In the genomic region with DNA sequence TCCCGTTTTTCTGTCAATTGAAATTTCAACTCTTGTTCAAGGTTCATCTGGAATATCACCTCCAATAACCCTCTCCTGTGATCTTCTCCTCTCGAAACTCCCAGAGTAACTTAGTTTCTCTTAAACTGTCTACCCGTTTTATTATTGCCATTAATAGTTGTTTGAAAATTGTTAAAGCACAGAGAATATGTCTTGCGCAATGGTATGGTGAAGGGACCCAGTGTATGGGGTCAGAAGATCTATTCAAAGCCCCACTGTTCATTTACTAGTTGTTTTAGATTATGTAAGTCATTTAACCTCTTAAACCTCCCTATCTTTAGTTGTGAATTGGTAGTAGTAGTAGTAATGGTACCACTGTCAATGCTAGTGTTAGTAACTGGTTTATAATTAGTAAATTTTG, we compare ENCODE assay signal across 26 cellular contexts. TPM values are rescaled to one million over a fixed set of nuclear protein-coding genes. Genes with fewer than 3 reads are reported as not detected.
DNase-seq lines count a peak whose midpoint lies in the region; ATAC-seq, FAIRE-seq and TF ChIP-seq lines count a peak whose summit lies in the region.
"Had no signal": no experiment of that assay in that cellular context is flagged by ENCODE, and none has a peak within 500 bp of the region (broad histone marks: within the 10 kb centered on the region; RNA-seq: fewer than 3 reads in every experiment).

No MANE protein-coding gene starts in this region.

- H3K36me3 ChIP-seq in HepG2 (replicated peaks in 1 of 2; ENCODE audit: control insufficient read depth in 1 of 2, insufficient read depth in 2 of 2, low read length in 2 of 2) (no peaks in the 10 kb centered on the region), right lobe of liver (no peaks in the 10 kb centered on the region), IMR-90 (ENCODE audit: control insufficient read depth, insufficient read depth, low read length) (no peaks in the 10 kb centered on the region), K562 (ENCODE audit: control insufficient read depth, insufficient read depth, low read length) (no peaks in the 10 kb centered on the region), mesenchymal stem cell (ENCODE audit: control insufficient read depth in 1 of 2, insufficient read depth in 2 of 2, low read depth in 1 of 2, low read length in 2 of 2) (no peaks in the 10 kb centered on the region)
- H3K36me3 ChIP-seq: BE2C, BLaER1 had no signal

- H3K9me3 ChIP-seq in HepG2 (ENCODE audit: low read length), result no peaks in the 10 kb centered on the region
- H3K9me3 ChIP-seq in right lobe of liver, result no peaks in the 10 kb centered on the region
- no peaks in the 10 kb centered on the region for H3K9me3 ChIP-seq in IMR-90 (ENCODE audit: control insufficient read depth, insufficient read depth, low read length)
- no peaks in the 10 kb centered on the region for H3K9me3 ChIP-seq in K562 (replicated peaks; ENCODE audit: control insufficient read depth, insufficient read depth, low read depth, low read length)
- H3K9me3 ChIP-seq in mesenchymal stem cell (ENCODE audit: control insufficient read depth, low read length), result no peaks in the 10 kb centered on the region
- H3K9me3 ChIP-seq: BE2C, BLaER1 had no signal

- no peak overlapping the region for H3K4ac ChIP-seq in IMR-90 (ENCODE audit: low read depth, low read length)
- H3K4ac ChIP-seq in mesenchymal stem cell (ENCODE audit: low read depth in 1 of 2, low read length in 2 of 2), result no peak overlapping the region

- H4K5ac ChIP-seq in IMR-90 (ENCODE audit: low read depth, low read length), result no peak overlapping the region

- TF ChIP-seq CTCF in HepG2 (CRISPR knock-in tag; IDR thresholded peaks at IDR 0.05) (no peak), right lobe of liver (IDR thresholded peaks at IDR 0.05) (no peak), IMR-90 (conservative IDR thresholded peaks at IDR 0.05; ENCODE audit: low read depth, low read length) (no peak), K562 (IDR thresholded peaks at IDR 0.05 in 2 of 3, conservative IDR thresholded peaks at IDR 0.05 in 1 of 3; ENCODE audit: insufficient read depth in 2 of 3, low read depth in 1 of 3, low read length in 3 of 3) (no peak)

- TF ChIP-seq RAD21 in HepG2 (CRISPR knock-in tag; IDR thresholded peaks at IDR 0.05) (no peak), IMR-90 (IDR thresholded peaks at IDR 0.05; ENCODE audit: low read length) (no peak), K562 (CRISPR knock-in tag; conservative IDR thresholded peaks at IDR 0.05 in 1 of 2, IDR thresholded peaks at IDR 0.05 in 1 of 2) (no peak)

- no peak for TF ChIP-seq EP300 in HepG2 (IDR thresholded peaks at IDR 0.05; ENCODE audit: low read depth in 2 of 2, low read length in 2 of 2)
- TF ChIP-seq EP300 in HepG2 (CRISPR knock-in tag; IDR thresholded peaks at IDR 0.05; ENCODE audit: borderline replicate concordance), result no peak
- TF ChIP-seq EP300 in K562 (IDR thresholded peaks at IDR 0.05; ENCODE audit: low read length), result no peak

- BruUV-seq in HepG2 (replicated peaks; lab: Mats Ljungman, UMichigan) (no TSS peak), IMR-90 (replicated peaks; lab: Mats Ljungman, UMichigan) (no TSS peak), K562 (replicated peaks; lab: Mats Ljungman, UMichigan) (no TSS peak)

- H3K14ac ChIP-seq in IMR-90 (replicated peaks; ENCODE audit: low read depth, low read length) (no peak overlapping the region), mesenchymal stem cell (ENCODE audit: low read length in 2 of 2) (no peak overlapping the region)

- no peak overlapping the region for H2BK120ac ChIP-seq in IMR-90 (ENCODE audit: low read depth, low read length)
- H2BK120ac ChIP-seq in mesenchymal stem cell (ENCODE audit: low read depth, low read length), result no peak overlapping the region

- H2AK5ac ChIP-seq in IMR-90 (ENCODE audit: low read depth, low read length), result no peak overlapping the region
- H2AK5ac ChIP-seq in mesenchymal stem cell (ENCODE audit: low read length, severe bottlenecking), result no peak overlapping the region

- H3K4me3 ChIP-seq in HepG2 (replicated peaks in 1 of 3; ENCODE audit: insufficient read depth in 1 of 3, low read depth in 2 of 3, low read length in 3 of 3), result no peak overlapping the region
- no peak overlapping the region for H3K4me3 ChIP-seq in right lobe of liver
- no peak overlapping the region for H3K4me3 ChIP-seq in IMR-90 (ENCODE audit: insufficient read depth, low read depth, low read length)
- H3K4me3 ChIP-seq in K562, result no peak overlapping the region
- H3K4me3 ChIP-seq in mesenchymal stem cell (ENCODE audit: insufficient read depth in 1 of 2, low read depth in 1 of 2, low read length in 2 of 2), result no peak overlapping the region
- H3K4me3 ChIP-seq: BLaER1, GM12878 had no signal

- H3K4me1 ChIP-seq in HepG2 (ENCODE audit: insufficient read depth, low read length), result no peaks in the 10 kb centered on the region
- H3K4me1 ChIP-seq in right lobe of liver, result peaks cover 0 to 4% (median 0%) of the 10 kb centered on the region in 4 donors
- peaks cover 4% of the 10 kb centered on the region; the same call in 1 of the 2 replicates for H3K4me1 ChIP-seq in IMR-90 (ENCODE audit: control insufficient read depth, insufficient read depth, low read length)
- peaks cover 0 to 12% of the 10 kb centered on the region in 2 experiments; a peak in 3 of 5 replicates for H3K4me1 ChIP-seq in K562 (replicated peaks in 1 of 2; ENCODE audit: control insufficient read depth in 2 of 2, insufficient read depth in 2 of 2, low read length in 2 of 2)
- H3K4me1 ChIP-seq in mesenchymal stem cell (ENCODE audit: control insufficient read depth, insufficient read depth, low read depth, low read length), result peaks cover 3% of the 10 kb centered on the region
- H3K4me1 ChIP-seq: BE2C had no signal

- H3K18ac ChIP-seq in IMR-90 (ENCODE audit: low read depth, low read length) (no peak overlapping the region), mesenchymal stem cell (ENCODE audit: low read depth in 1 of 2, low read length in 2 of 2) (no peak overlapping the region)

- intact Hi-C loops in HepG2 (cut with micrococcal nuclease; ENCODE audit: unreplicated experiment), result no loop called here
- intact Hi-C loops in right lobe of liver (cut with DNase I), result no loop called here
- intact Hi-C loops in IMR-90 (cut with micrococcal nuclease), result no loop called here
- intact Hi-C loops in K562 (cut with micrococcal nuclease), result no loop called here

- POLR2A ChIA-PET in HepG2 (lab: Yijun Ruan, JAX), result no interaction called here
- POLR2A ChIA-PET in IMR-90 (lab: Charles Lee; ENCODE audit: unreplicated experiment), result no interaction called here
- POLR2A ChIA-PET in K562 (lab: Yijun Ruan, JAX), result interaction anchor here (0.8 to 1.3 kb wide), 2 partner anchors 8 to 52 kb away, joined by 3 to 4 read pairs; no protein-coding TSS in a partner anchor

- FAIRE-seq in HepG2 (lab: Jason Lieb, UNC) (no peak), K562 (lab: Jason Lieb, UNC) (no peak)
- FAIRE-seq: GM12878, GM12892, GM19239 had no signal

- no peak overlapping the region for H2BK5ac ChIP-seq in IMR-90 (ENCODE audit: low read depth, low read length, poor library complexity, severe bottlenecking)
- H2BK5ac ChIP-seq in mesenchymal stem cell (ENCODE audit: low read depth, low read length, poor library complexity, severe bottlenecking), result no peak overlapping the region

- no peak overlapping the region for H2AK9ac ChIP-seq in IMR-90 (replicated peaks; ENCODE audit: low read depth, low read length, poor library complexity)

- 27% methylated on average over 4 of the region's 4 CpGs for WGBS in HepG2 (ENCODE audit: low lambda C conversion rate)
- WGBS in right lobe of liver (ENCODE audit: insufficient coverage, low coverage, low lambda C conversion rate, missing lambda C conversion rate), result 47% methylated on average over 4 of the region's 4 CpGs
- 80% methylated on average over 1 of the region's 4 CpGs; no CpG with 5 or more reads in 1 of the 2 experiments for WGBS in IMR-90 (ENCODE audit: extremely low coverage in 2 of 2, insufficient read length in 1 of 2), 2 experiments
- WGBS in K562 (ENCODE audit: insufficient coverage, low coverage, missing lambda C conversion rate), result 25% methylated on average over 4 of the region's 4 CpGs
- 100% methylated on average over 1 of the region's 4 CpGs for WGBS in mesenchymal stem cell

- no peak overlapping the region for H3K27ac ChIP-seq in HepG2 (ENCODE audit: extremely low read length, insufficient read depth, low read length)
- H3K27ac ChIP-seq in right lobe of liver, result no peak overlapping the region
- H3K27ac ChIP-seq in IMR-90 (ENCODE audit: insufficient read depth, low read length), result no peak overlapping the region
- no peak overlapping the region for H3K27ac ChIP-seq in K562 (ENCODE audit: extremely low read depth, low read depth, low read length)
- no peak overlapping the region for H3K27ac ChIP-seq in mesenchymal stem cell (ENCODE audit: low read length, poor library complexity, severe bottlenecking)
- H3K27ac ChIP-seq: 22Rv1, BLaER1 had no signal

- H4K8ac ChIP-seq in IMR-90 (ENCODE audit: low read depth in 2 of 2, low read length in 2 of 2), result no peak overlapping the region
- H4K8ac ChIP-seq in mesenchymal stem cell (ENCODE audit: low read length), result no peak overlapping the region

- no peaks in the 10 kb centered on the region for H4K20me1 ChIP-seq in HepG2 (ENCODE audit: insufficient read depth, low read length)
- no peaks in the 10 kb centered on the region for H4K20me1 ChIP-seq in IMR-90 (ENCODE audit: insufficient read depth, low read length)
- H4K20me1 ChIP-seq in K562 (replicated peaks; ENCODE audit: control insufficient read depth, insufficient read depth, low read length), result no peaks in the 10 kb centered on the region
- H4K20me1 ChIP-seq: BLaER1 had no signal

- no peak overlapping the region for H2BK12ac ChIP-seq in mesenchymal stem cell (ENCODE audit: low read length in 2 of 2)

- in situ Hi-C loops in HepG2 (cut with HindIII; ENCODE audit: extremely low pct_ligation_motif_present, low pct_unique_long_range_greater_than_20kb) (loop anchor here (10.0 kb wide), 1 partner anchor 276 kb away; no protein-coding TSS in a partner anchor), IMR-90 (cut with MboI; ENCODE audit: low sequenced_read_pairs) (no loop called here), K562 (cut with MboI) (no loop called here)

- H3K79me1 ChIP-seq in IMR-90 (ENCODE audit: low read depth in 1 of 2, low read length in 2 of 2) (no peaks in the 10 kb centered on the region; a peak in 1 of 4 replicates), mesenchymal stem cell (replicated peaks; ENCODE audit: low read length, poor library complexity, severe bottlenecking) (no peaks in the 10 kb centered on the region)

- CTCF ChIA-PET in HepG2 (lab: Yijun Ruan, JAX; ENCODE audit: low intra/inter-chr PET ratio, low total read pairs) (no interaction called here), IMR-90 (lab: Yijun Ruan, JAX) (no interaction called here), K562 (lab: Yijun Ruan, JAX; ENCODE audit: low intra/inter-chr PET ratio) (no interaction called here)

- H2AFZ ChIP-seq in HepG2 (ENCODE audit: low read length) (no peak overlapping the region), IMR-90 (replicated peaks; ENCODE audit: low read length, poor library complexity) (no peak overlapping the region), K562 (ENCODE audit: low read depth, low read length) (no peak overlapping the region), mesenchymal stem cell (ENCODE audit: low read depth, low read length) (no peak overlapping the region)

- no peak overlapping the region for H3K23ac ChIP-seq in IMR-90 (ENCODE audit: low read depth, low read length)
- H3K23ac ChIP-seq in mesenchymal stem cell (ENCODE audit: low read length in 2 of 2), result no peak overlapping the region

- dilution Hi-C loops in IMR-90 (cut with HindIII; ENCODE audit: low sequenced_read_pairs, unreplicated experiment), result no loop called here

- H3K79me2 ChIP-seq in HepG2 (ENCODE audit: insufficient read depth, low read length) (no peaks in the 10 kb centered on the region), K562 (ENCODE audit: control insufficient read depth, insufficient read depth, low read length) (peaks cover 2% of the 10 kb centered on the region; the same call in 1 of the 3 replicates)

- H4K91ac ChIP-seq in IMR-90 (ENCODE audit: insufficient read depth, low read depth, low read length) (no peak overlapping the region), mesenchymal stem cell (ENCODE audit: low read length) (no peak overlapping the region)

- H3K4me2 ChIP-seq in HepG2 (ENCODE audit: low read depth, low read length) (no peak overlapping the region), IMR-90 (ENCODE audit: low read depth, low read length) (no peak overlapping the region), K562 (ENCODE audit: insufficient read depth, low read length) (no peak overlapping the region), mesenchymal stem cell (ENCODE audit: low read length, poor library complexity, severe bottlenecking) (no peak overlapping the region)
- H3K4me2 ChIP-seq: BLaER1 had no signal

- H3K9me1 ChIP-seq in IMR-90 (ENCODE audit: insufficient read depth, low read length), result 0 out of 2 replicates have a peak, but pooled peaks cover 3% of the 10 kb centered on the region
- no peaks in the 10 kb centered on the region for H3K9me1 ChIP-seq in K562 (ENCODE audit: control insufficient read depth, insufficient read depth, low read length)

- no peak overlapping the region for H3K9ac ChIP-seq in HepG2 (ENCODE audit: insufficient read depth, low read depth, low read length)
- H3K9ac ChIP-seq in IMR-90 (ENCODE audit: low read depth, low read length), result no peak overlapping the region
- no peak overlapping the region for H3K9ac ChIP-seq in K562 (ENCODE audit: insufficient read depth in 1 of 2, low read depth in 2 of 2, low read length in 2 of 2)
- H3K9ac ChIP-seq in mesenchymal stem cell (ENCODE audit: low read length), result no peak overlapping the region
- H3K9ac ChIP-seq: BLaER1 had no signal

- ATAC-seq in HepG2 (no peak), right lobe of liver (no peak), IMR-90 (ENCODE audit: low read depth) (no peak), K562 (no peak)
- ATAC-seq: GM12878 had no signal

- TF ChIP-seq POLR2A in HepG2 (IDR thresholded peaks at IDR 0.05; ENCODE audit: insufficient read depth in 1 of 2, low read depth in 2 of 2, low read length in 2 of 2) (no peak), right lobe of liver (IDR thresholded peaks at IDR 0.05) (no peak), IMR-90 (IDR thresholded peaks at IDR 0.05; ENCODE audit: low read depth, low read length) (no peak), K562 (conservative IDR thresholded peaks at IDR 0.05) (no peak)

- H3K56ac ChIP-seq in IMR-90 (ENCODE audit: extremely low read depth, insufficient read depth, low read length), result no peak overlapping the region

- peaks cover 2 to 10% of the 10 kb centered on the region in 2 experiments; a peak in 3 of 5 replicates for H3K27me3 ChIP-seq in HepG2 (ENCODE audit: control insufficient read depth in 1 of 2, insufficient read depth in 2 of 2, low read length in 2 of 2)
- no peaks in the 10 kb centered on the region for H3K27me3 ChIP-seq in right lobe of liver
- H3K27me3 ChIP-seq in IMR-90 (ENCODE audit: control insufficient read depth, insufficient read depth, low read length), result no peaks in the 10 kb centered on the region; the same call in 1 of the 2 replicates
- H3K27me3 ChIP-seq in K562 (ENCODE audit: control insufficient read depth in 2 of 2, insufficient read depth in 2 of 2, low read length in 2 of 2), result no peaks in the 10 kb centered on the region; a peak in 2 of 5 replicates
- no peaks in the 10 kb centered on the region for H3K27me3 ChIP-seq in mesenchymal stem cell (ENCODE audit: control insufficient read depth in 1 of 2, insufficient read depth in 1 of 2, low read length in 2 of 2)
- H3K27me3 ChIP-seq: BE2C, BLaER1 had no signal

- H2BK20ac ChIP-seq in IMR-90 (ENCODE audit: low read depth, low read length), result no peak overlapping the region

- DNase-seq in HepG2 (ENCODE audit: low spot score), result no peak
- no peak for DNase-seq in right lobe of liver
- DNase-seq in IMR-90, result no peak
- no peak for DNase-seq in K562 (ENCODE audit: extremely low read depth in 1 of 4, low spot score in 3 of 4)
- DNase-seq in hippocampal formation (lab: John Stamatoyannopoulos, UW), result no peak
- DNase-seq in NCI-H1694 (lab: John Stamatoyannopoulos, UW), result no peak
- DNase-seq in mesenchymal stem cell, result no peak
- DNase-seq: ACHN; BE2C; C1 segment of cervical spinal cord; CD4-positive, alpha-beta memory T cell; CD4-positive, CD25-positive, alpha-beta regulatory T cell; CD8-positive, alpha-beta memory T cell; COR-L47; DMS 273 treated with DMSO at 0.1 percent for 48 hours; DMS153; DMS53; DMS79; DND-41; EL; GDM1 had no signal

- H2BK15ac ChIP-seq in IMR-90 (ENCODE audit: low read depth, low read length) (no peak overlapping the region), mesenchymal stem cell (ENCODE audit: low read depth, poor library complexity, severe bottlenecking) (no peak overlapping the region)

RNA-seq across cellular contexts. Expression of a gene that starts 6.2 kb away (rescaled TPM):
- total RNA-seq in HepG2 (2016; rRNA removed; fragmentation: Illumina TruSeq; extraction: Trizol) (23.7 and 44.3 TPM in 2 replicates), right lobe of liver (10 to 100 TPM; 25.5 to 33.1 (median 30.2) TPM), IMR-90 (2012; rRNA removed) (20.8 and 21.4 TPM in 2 replicates), K562 (2014; rRNA removed) (9.1 and 10.6 TPM in 2 replicates), K562 (2014; rRNA removed; fragmentation: Illumina TruSeq; extraction: Trizol) (17.4 and 19.9 TPM in 2 replicates), K562 (2015; rRNA removed; fragmentation: Illumina TruSeq; extraction: Trizol) (18.9 and 21.5 TPM in 2 replicates), K562 (2021) (19.3 and 23.2 TPM in 2 replicates)
- 8.4 and 8.9 TPM in 2 replicates for total RNA-seq in HepG2 (2016; cell fraction: cytosol; rRNA removed; fragmentation: Illumina TruSeq; extraction: Trizol; ENCODE audit: low read depth)
- total RNA-seq in HepG2 (2016; cell fraction: insoluble cytoplasmic fraction; rRNA removed; fragmentation: Illumina TruSeq; extraction: Trizol), result 24.3 and 40.7 TPM in 2 replicates
- total RNA-seq in HepG2 (2016; cell fraction: membrane; rRNA removed; fragmentation: Illumina TruSeq; extraction: Trizol), result 35.4 and 36.0 TPM in 2 replicates
- total RNA-seq in HepG2 (2016; cell fraction: nucleus; rRNA removed; fragmentation: Illumina TruSeq; extraction: Trizol), result 30.5 and 36.6 TPM in 2 replicates
- polyA plus RNA-seq in HepG2 (2011; rRNA removed) (38.1 and 50.2 TPM in 2 replicates), IMR-90 (2012; rRNA removed) (23.9 and 25.3 TPM in 2 replicates), K562 (2011; rRNA removed) (36.3 and 38.3 TPM in 2 replicates), K562 (2014; fragmentation: Illumina TruSeq; extraction: Trizol) (29.8 and 32.9 TPM in 2 replicates), K562 (2014; fragmentation: Nextera tagmentation; extraction: Ambion mirVana) (1 to 10 TPM; 9.5 to 10.0 TPM), K562 (2014; rRNA removed) (16.9 and 18.6 TPM in 2 replicates)
- 21.0 and 33.3 TPM in 2 replicates for polyA plus RNA-seq in HepG2 (2011; cell fraction: cytosol; rRNA removed)
- 13.6 and 13.8 TPM in 2 replicates for polyA plus RNA-seq in HepG2 (2011; cell fraction: nucleus; rRNA removed)
- 39.0 and 39.2 TPM in 2 replicates for polyA plus RNA-seq in HepG2 (2012)
- 4.5 and 4.8 TPM in 2 replicates for polyA plus RNA-seq in HepG2 (2016; cell fraction: cytosol; fragmentation: Illumina TruSeq; extraction: Trizol; ENCODE audit: low read depth)
- 64.7 and 68.7 TPM in 2 replicates for polyA plus RNA-seq in HepG2 (2016; cell fraction: insoluble cytoplasmic fraction; fragmentation: Illumina TruSeq; extraction: Trizol; ENCODE audit: low read depth)
- polyA plus RNA-seq in HepG2 (2016; cell fraction: membrane; fragmentation: Illumina TruSeq; extraction: Trizol; ENCODE audit: low read depth), result 28.9 and 30.3 TPM in 2 replicates
- polyA plus RNA-seq in HepG2 (2016; cell fraction: nucleus; fragmentation: Illumina TruSeq; extraction: Trizol; ENCODE audit: insufficient read depth, low read depth), result 40.3 and 41.8 TPM in 2 replicates
- polyA minus RNA-seq in HepG2 (2011; rRNA and poly(A)+ RNA removed; ENCODE audit: low replicate concordance), result 29.3 and 44.7 TPM in 2 replicates
- polyA minus RNA-seq in HepG2 (2011; cell fraction: cytosol; rRNA and poly(A)+ RNA removed), result 31.6 and 41.0 TPM in 2 replicates
- polyA minus RNA-seq in HepG2 (2011; cell fraction: nucleus; rRNA and poly(A)+ RNA removed), result 56.5 and 70.6 TPM in 2 replicates
- polyA plus RNA-seq in IMR-90 (2012; cell fraction: cytosol; rRNA removed), result 6.5 and 6.6 TPM in 2 replicates
- polyA plus RNA-seq in IMR-90 (2012; cell fraction: nucleus; rRNA removed; ENCODE audit: low replicate concordance), result 2.6 and 21.6 TPM in 2 replicates
- 32.6 and 83.4 TPM in 2 replicates for total RNA-seq in K562 (2011; cell fraction: chromatin; rRNA removed; ENCODE audit: low replicate concordance)
- 12.5 and 17.0 TPM in 2 replicates for total RNA-seq in K562 (2011; cell fraction: nucleolus; rRNA removed)
- total RNA-seq in K562 (2011; cell fraction: nucleoplasm; rRNA removed), result 22.4 and 28.9 TPM in 2 replicates
- 14.7 and 22.5 TPM in 2 replicates for polyA plus RNA-seq in K562 (2011; cell fraction: cytosol; rRNA removed)
- 16.4 and 24.9 TPM in 2 replicates for polyA plus RNA-seq in K562 (2011; cell fraction: nucleus; rRNA removed)
- 19.1 and 25.4 TPM in 2 replicates for polyA plus RNA-seq in K562 (2012)
- 58.1 and 66.9 TPM in 2 replicates for polyA minus RNA-seq in K562 (2011; rRNA and poly(A)+ RNA removed)
- 20.3 and 20.8 TPM in 2 replicates for polyA minus RNA-seq in K562 (2011; cell fraction: cytosol; rRNA and poly(A)+ RNA removed)
- polyA minus RNA-seq in K562 (2011; cell fraction: nucleus; rRNA and poly(A)+ RNA removed), result 16.2 and 25.0 TPM in 2 replicates
- 46.0 TPM for polyA plus RNA-seq in mesenchymal stem cell (2013, experiment 1 of 2)
- polyA plus RNA-seq in mesenchymal stem cell (2013, experiment 2 of 2), result 46.8 TPM
